ENCODE assay signal across 8 cellular contexts in the genomic region with DNA sequence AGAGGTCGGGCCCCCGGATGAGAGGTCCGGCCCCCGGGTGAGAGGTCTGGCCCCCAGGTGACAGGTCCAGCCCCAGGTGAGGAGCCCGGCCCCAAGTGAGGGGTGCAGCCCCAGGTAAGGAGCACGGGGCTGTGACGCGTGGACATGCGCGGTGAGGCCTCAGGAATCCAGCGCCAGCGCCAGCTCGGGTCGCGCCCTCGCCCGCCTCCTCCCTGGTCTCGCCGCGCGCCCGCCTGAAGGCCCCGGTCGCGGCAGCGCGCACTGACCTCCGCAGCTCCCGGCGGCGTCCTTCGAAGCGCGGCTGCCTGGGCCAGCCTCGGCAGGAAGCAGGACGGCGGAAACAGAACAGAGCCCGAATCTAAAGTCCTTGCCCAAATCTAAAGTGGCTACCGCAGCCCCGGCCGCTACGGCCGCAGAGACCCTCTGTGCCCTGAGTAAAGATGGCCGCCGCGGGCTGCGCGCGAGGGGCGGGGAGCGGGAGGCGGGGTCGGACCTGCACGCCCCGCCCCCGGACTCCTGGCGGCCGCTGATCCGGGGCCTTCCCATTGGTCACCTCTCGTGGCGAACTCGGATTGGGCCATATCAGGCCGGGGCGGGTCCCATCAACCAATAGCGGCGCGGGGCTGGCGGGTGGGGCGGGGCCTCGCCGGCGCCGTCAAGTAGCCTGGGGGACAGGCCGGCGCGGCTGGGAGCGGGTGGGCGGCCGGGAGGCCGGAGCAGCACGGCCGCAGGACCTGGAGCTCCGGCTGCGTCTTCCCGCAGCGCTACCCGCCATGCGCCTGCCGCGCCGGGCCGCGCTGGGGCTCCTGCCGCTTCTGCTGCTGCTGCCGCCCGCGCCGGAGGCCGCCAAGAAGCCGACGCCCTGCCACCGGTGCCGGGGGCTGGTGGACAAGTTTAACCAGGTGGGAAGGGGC. TPM values are rescaled to one million over a fixed set of nuclear protein-coding genes. Genes with fewer than 3 reads are reported as not detected.
DNase-seq lines count a peak whose midpoint lies in the region; ATAC-seq and TF ChIP-seq lines count a peak whose summit lies in the region.

TSS of gene ALG12 (minus strand) at position 442 of the 914 bp plus-strand sequence. CDS start 4,673 bp downstream, outside the sequence.
A gene with protein sequence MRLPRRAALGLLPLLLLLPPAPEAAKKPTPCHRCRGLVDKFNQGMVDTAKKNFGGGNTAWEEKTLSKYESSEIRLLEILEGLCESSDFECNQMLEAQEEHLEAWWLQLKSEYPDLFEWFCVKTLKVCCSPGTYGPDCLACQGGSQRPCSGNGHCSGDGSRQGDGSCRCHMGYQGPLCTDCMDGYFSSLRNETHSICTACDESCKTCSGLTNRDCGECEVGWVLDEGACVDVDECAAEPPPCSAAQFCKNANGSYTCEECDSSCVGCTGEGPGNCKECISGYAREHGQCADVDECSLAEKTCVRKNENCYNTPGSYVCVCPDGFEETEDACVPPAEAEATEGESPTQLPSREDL (plus strand): TSS at position 638 of the 914 bp plus-strand sequence. CDS start 136 bp downstream, at position 774.

- H3K4me1 ChIP-seq in BLaER1: peaks cover 56% of the 10 kb centered on the region
- no peaks in the 10 kb centered on the region for H3K4me1 ChIP-seq in colonic mucosa

- peaks cover 40% of the 10 kb centered on the region for H4K20me1 ChIP-seq in BLaER1

- intact Hi-C loops in activated CD4-positive, alpha-beta T cell treated with anti-CD3 and anti-CD28 coated beads, Interleukin-2, amount 10 ng/mL, durations not matched to agents 24 days and 14 days (cut with micrococcal nuclease): loop anchor here (1.0 to 5.0 kb wide), 3 partner anchors 65 to 151 kb away; partner anchors contain the start of gene ZBED4
- intact Hi-C loops in colonic mucosa (cut with DNase I) (no loop called here), left colon (cut with DNase I, micrococcal nuclease) (loop anchor here in 1 of 2 donors (10.0 kb wide), 1 partner anchor 63 kb away; the partner anchor contains the start of gene ZBED4)

- peaks cover 33% of the 10 kb centered on the region for H3K36me3 ChIP-seq in BLaER1
- no peaks in the 10 kb centered on the region for H3K36me3 ChIP-seq in colonic mucosa

- H3K9me3 Mint-ChIP-seq in activated CD4-positive, alpha-beta T cell treated with anti-CD3 and anti-CD28 coated beads, Interleukin-2, amount 10 ng/mL, durations not matched to agents 24 days and 14 days: no peaks in the 10 kb centered on the region

- peak within 1 kb of the TSS; percentile 95 for H3K4me2 ChIP-seq in BLaER1

- H3K4me3 Mint-ChIP-seq in activated CD4-positive, alpha-beta T cell treated with anti-CD3 and anti-CD28 coated beads, Interleukin-2, amount 10 ng/mL, durations not matched to agents 24 days and 14 days: peak within 1 kb of the TSS; percentile 81

- peaks cover 18% of the 10 kb centered on the region for H3K4me1 Mint-ChIP-seq in activated CD4-positive, alpha-beta T cell treated with anti-CD3 and anti-CD28 coated beads, Interleukin-2, amount 10 ng/mL, durations not matched to agents 24 days and 14 days

- peak within 1 kb of the TSS; percentile 94 for H3K9ac ChIP-seq in BLaER1
- H3K9ac ChIP-seq in colonic mucosa (ENCODE audit: low read depth in 2 of 2, low read length in 2 of 2): peak within 1 kb of the TSS; percentile 81 to 92

- peak within 1 kb of the TSS; percentile 81 for H3K4me3 ChIP-seq in BLaER1
- peak within 1 kb of the TSS; percentile 94 for H3K4me3 ChIP-seq in colonic mucosa

- peak within 1 kb of the TSS; percentile 85 for H3K27ac Mint-ChIP-seq in activated CD4-positive, alpha-beta T cell treated with anti-CD3 and anti-CD28 coated beads, Interleukin-2, amount 10 ng/mL, durations not matched to agents 24 days and 14 days

- no peaks in the 10 kb centered on the region for H3K9me3 ChIP-seq in BLaER1
- no peaks in the 10 kb centered on the region for H3K9me3 ChIP-seq in colonic mucosa

- ATAC-seq in HG03457 (IDR thresholded peaks at IDR 0.05; ENCODE audit: unreplicated experiment) (peak; percentile 77), left colon (peak; percentile 92)

- peak within 1 kb of the TSS; percentile 91 for H3K27ac ChIP-seq in BLaER1
- peak within 1 kb of the TSS; percentile 91 for H3K27ac ChIP-seq in colonic mucosa

- H3K36me3 Mint-ChIP-seq in activated CD4-positive, alpha-beta T cell treated with anti-CD3 and anti-CD28 coated beads, Interleukin-2, amount 10 ng/mL, durations not matched to agents 24 days and 14 days (ENCODE audit: low read depth): peaks cover 16% of the 10 kb centered on the region

- peak; percentile 98 for DNase-seq in GM19240 (ENCODE audit: insufficient read length, low spot score)
- peak; percentile 82 for DNase-seq in NCI-H526 treated with DMSO at 0.1 percent for 48 hours (lab: John Stamatoyannopoulos, UW)
- DNase-seq in activated CD4-positive, alpha-beta T cell treated with anti-CD3 and anti-CD28 coated beads, Interleukin-2, amount 10 ng/mL, durations not matched to agents 24 days and 14 days: peak; percentile 99
- DNase-seq in colonic mucosa: peak; percentile 98
- peak; percentile 97 for DNase-seq in left colon
- DNase-seq in stimulated activated CD4-positive, alpha-beta T cell treated with anti-CD3 and anti-CD28 coated beads, Interleukin-1b, Interleukin-23, amount 100 ng/mL, for 4 hours (ENCODE audit: low read depth in 2 of 2): peak; percentile 96 to 97

- TF ChIP-seq CTCF in colonic mucosa (IDR thresholded peaks at IDR 0.05): no peak

- H3K27me3 ChIP-seq in BLaER1 (no peaks in the 10 kb centered on the region), colonic mucosa (no peaks in the 10 kb centered on the region)

- no peaks in the 10 kb centered on the region for H3K27me3 Mint-ChIP-seq in activated CD4-positive, alpha-beta T cell treated with anti-CD3 and anti-CD28 coated beads, Interleukin-2, amount 10 ng/mL, durations not matched to agents 24 days and 14 days

RNA-seq across cellular contexts. Expression of gene ALG12, which starts in this region (rescaled TPM):
- 13.8 and 17.9 TPM in 2 replicates for total RNA-seq in activated CD4-positive, alpha-beta T cell treated with anti-CD3 and anti-CD28 coated beads, Interleukin-2, amount 10 ng/mL, durations not matched to agents 24 days and 14 days
- 10 to 100 TPM; 17.8 to 43.5 TPM for total RNA-seq in colonic mucosa
- total RNA-seq in left colon: 10 to 100 TPM; 22.8 to 27.9 TPM

RNA-seq across cellular contexts. Expression of the second gene that starts in this region (rescaled TPM):
- total RNA-seq in activated CD4-positive, alpha-beta T cell treated with anti-CD3 and anti-CD28 coated beads, Interleukin-2, amount 10 ng/mL, durations not matched to agents 24 days and 14 days: 46.8 and 47.4 TPM in 2 replicates
- total RNA-seq in colonic mucosa: 100 to 1,000 TPM in 1 of 2 donors, 10 to 100 TPM in 1; 43.6 to 133 TPM
- 10 to 100 TPM; 36.7 to 53.8 TPM for total RNA-seq in left colon

Comparison
In these comparisons a context has a peak if more than half of its experiments do, and no peak if none do; other contexts are left out.
1. Peak in every context shown above with its lines: DNase-seq, ATAC-seq, H3K4me3 ChIP-seq and H3K27ac ChIP-seq.